Comparison of ENCODE assay signal across 21 cellular contexts in the genomic region with DNA sequence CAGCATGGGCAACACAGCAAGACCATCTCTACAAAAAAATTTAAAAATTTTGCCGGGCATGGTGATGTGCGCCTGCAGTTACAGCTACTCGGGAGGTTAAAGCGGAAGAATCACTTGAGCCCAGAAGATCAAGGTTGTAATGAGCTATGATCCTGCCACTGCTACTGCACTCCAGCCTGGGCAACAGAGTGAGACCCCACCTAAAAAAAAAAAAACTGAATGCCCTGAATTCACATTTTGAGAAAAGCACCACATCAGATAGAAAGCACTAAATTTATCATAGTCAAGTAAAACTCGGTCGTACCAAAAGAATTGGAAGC. TPM values are rescaled to one million over a fixed set of nuclear protein-coding genes. Genes with fewer than 3 reads are reported as not detected.
DNase-seq lines count a peak whose midpoint lies in the region; ATAC-seq and TF ChIP-seq lines count a peak whose summit lies in the region.
"Had no signal": no experiment of that assay in that cellular context is flagged by ENCODE, and none has a peak within 500 bp of the region (broad histone marks: within the 10 kb centered on the region; RNA-seq: fewer than 3 reads in every experiment).

No MANE protein-coding gene starts in this region.

- TF ChIP-seq CTCF in MCF 10A (IDR thresholded peaks at IDR 0.05; ENCODE audit: unreplicated experiment) (no peak), breast epithelium (IDR thresholded peaks at IDR 0.05) (no peak), stomach (IDR thresholded peaks at IDR 0.05) (no peak)

- H3K4me2 ChIP-seq in trophoblast cell (ENCODE audit: low read length): no peak overlapping the region
- H3K4me2 ChIP-seq: A549, KMS-11 had no signal

- no peak overlapping the region for H2BK5ac ChIP-seq in trophoblast cell (ENCODE audit: low read depth, low read length, poor library complexity)

- H3K27ac Mint-ChIP-seq in MCF 10A (ENCODE audit: low read depth, unreplicated experiment) (peak overlapping the region; percentile 46), T-helper 17 cell (peak overlapping the region; percentile 29), immature natural killer cell (peak overlapping the region in 4 of 6 donors; percentile 0 to 68 (median 48))
- H3K27ac Mint-ChIP-seq in CD8-positive, alpha-beta memory T cell: peak overlapping the region in 2 of 8 donors; percentile 48 to 62
- H3K27ac Mint-ChIP-seq: B cell had no signal

- H3K79me2 ChIP-seq in trophoblast cell (ENCODE audit: control insufficient read depth, insufficient read depth, low read length, poor library complexity): peaks cover 10% of the 10 kb centered on the region

- H2AFZ ChIP-seq in trophoblast cell (ENCODE audit: insufficient read depth, low read length, poor library complexity): no peak overlapping the region

- H3K4me3 Mint-ChIP-seq in MCF 10A (ENCODE audit: unreplicated experiment): no peak overlapping the region
- H3K4me3 Mint-ChIP-seq in T-helper 17 cell: no peak overlapping the region
- H3K4me3 Mint-ChIP-seq in immature natural killer cell: peak overlapping the region in 1 of 5 donors; percentile 21
- H3K4me3 Mint-ChIP-seq in CD8-positive, alpha-beta memory T cell: no peak overlapping the region
- H3K4me3 Mint-ChIP-seq: B cell had no signal

- H3K18ac ChIP-seq in trophoblast cell (ENCODE audit: low read length): no peak overlapping the region

- TF ChIP-seq POLR2A in breast epithelium (IDR thresholded peaks at IDR 0.05): no peak
- TF ChIP-seq POLR2A in stomach (IDR thresholded peaks at IDR 0.05): no peak

- no peak overlapping the region for H2BK12ac ChIP-seq in trophoblast cell (ENCODE audit: low read length)

- DNase-seq in MCF 10A (ENCODE audit: unreplicated experiment) (no peak), breast epithelium (ENCODE audit: low spot score in 2 of 2) (no peak), T-helper 17 cell (no peak), immature natural killer cell (no peak), trophoblast cell (no peak), stomach (no peak), DMS53 treated with DMSO at 0.1 percent for 48 hours (lab: John Stamatoyannopoulos, UW; ENCODE audit: unreplicated experiment) (no peak)
- no peak for DNase-seq in CD8-positive, alpha-beta memory T cell
- DNase-seq: COR-L47; DMS79 treated with DMSO at 0.1 percent for 48 hours; GOT3; NCI-H1105; NCI-H2029; NCI-H2227 treated with DMSO at 0.1 percent for 48 hours; NCI-H510A treated with DMSO at 0.1 percent for 48 hours; NK-92 treated with Interleukin-12 subunit alpha and Interleukin-12 subunit beta, amount 100 ng/mL, for 24 hours; Peyer's patch had no signal

- no peaks in the 10 kb centered on the region for H3K79me1 ChIP-seq in trophoblast cell (ENCODE audit: low read length)

- no peaks in the 10 kb centered on the region for H3K4me1 Mint-ChIP-seq in MCF 10A (ENCODE audit: insufficient read depth, unreplicated experiment)
- peaks cover 11% of the 10 kb centered on the region for H3K4me1 Mint-ChIP-seq in T-helper 17 cell
- H3K4me1 Mint-ChIP-seq in immature natural killer cell: peaks cover 21 to 64% of the 10 kb centered on the region in 2 donors
- peaks cover 21 to 43% (median 39%) of the 10 kb centered on the region in 3 donors for H3K4me1 Mint-ChIP-seq in CD8-positive, alpha-beta memory T cell

- H3K9me3 Mint-ChIP-seq in MCF 10A (ENCODE audit: unreplicated experiment) (no peaks in the 10 kb centered on the region), immature natural killer cell (peaks cover 0 to 16% (median 5%) of the 10 kb centered on the region in 6 donors)
- H3K9me3 Mint-ChIP-seq in CD8-positive, alpha-beta memory T cell: peaks cover 0 to 15% (median 9%) of the 10 kb centered on the region in 5 donors

- ATAC-seq in T-helper 17 cell: no peak
- ATAC-seq: A549, SK-N-SH treated with all-trans-retinoic acid at 6 μM for 48 hours had no signal

- BruUV-seq in MCF 10A (replicated peaks; lab: Mats Ljungman, UMichigan): no TSS peak

- no peak overlapping the region for H3K14ac ChIP-seq in trophoblast cell (ENCODE audit: low read length)

- no peak overlapping the region for H3K23ac ChIP-seq in trophoblast cell (ENCODE audit: low read length)

- H3K4me3 ChIP-seq in breast epithelium (no peak overlapping the region), trophoblast cell (ENCODE audit: low read depth, low read length) (no peak overlapping the region), stomach (no peak overlapping the region)
- H3K4me3 ChIP-seq in CD8-positive, alpha-beta memory T cell (ENCODE audit: low read length): no peak overlapping the region
- H3K4me3 ChIP-seq: A549, Peyer's patch had no signal

- no peak overlapping the region for H4K12ac ChIP-seq in trophoblast cell (ENCODE audit: low read depth, low read length)

- no peak overlapping the region for H3K27ac ChIP-seq in breast epithelium
- H3K27ac ChIP-seq in trophoblast cell (ENCODE audit: low read depth, low read length): no peak overlapping the region
- H3K27ac ChIP-seq in stomach: no peak overlapping the region
- no peak overlapping the region for H3K27ac ChIP-seq in CD8-positive, alpha-beta memory T cell (ENCODE audit: low read depth, low read length)
- H3K27ac ChIP-seq: A549, KMS-11, Peyer's patch had no signal

- POLR2A ChIA-PET in MCF 10A (lab: Yijun Ruan, JAX): no interaction called here
- POLR2A ChIA-PET in CD8-positive, alpha-beta memory T cell (lab: Charles Lee): no interaction called here

- H3K9ac ChIP-seq in trophoblast cell (ENCODE audit: low read length): no peak overlapping the region
- H3K9ac ChIP-seq: KMS-11 had no signal

- H3K4me1 ChIP-seq in breast epithelium (no peaks in the 10 kb centered on the region), trophoblast cell (ENCODE audit: control insufficient read depth in 1 of 2, insufficient read depth in 2 of 2, low read length in 2 of 2) (no peaks in the 10 kb centered on the region), stomach (peaks cover 0 to 24% (median 9%) of the 10 kb centered on the region in 4 donors)
- H3K4me1 ChIP-seq in CD8-positive, alpha-beta memory T cell (ENCODE audit: insufficient read depth, low read length): no peaks in the 10 kb centered on the region

- H3K27me3 ChIP-seq in breast epithelium (no peaks in the 10 kb centered on the region), trophoblast cell (ENCODE audit: insufficient read depth, low read length) (no peaks in the 10 kb centered on the region), stomach (no peaks in the 10 kb centered on the region)
- no peaks in the 10 kb centered on the region for H3K27me3 ChIP-seq in CD8-positive, alpha-beta memory T cell (ENCODE audit: insufficient read depth, low read length, poor library complexity, severe bottlenecking)
- H3K27me3 ChIP-seq: Peyer's patch had no signal

- H3K36me3 ChIP-seq in breast epithelium: no peaks in the 10 kb centered on the region
- H3K36me3 ChIP-seq in trophoblast cell (ENCODE audit: control insufficient read depth in 1 of 2, insufficient read depth in 2 of 2, low read length in 2 of 2): peaks cover 8 to 10% of the 10 kb centered on the region in 2 experiments
- peaks cover 0 to 50% (median 26%) of the 10 kb centered on the region in 4 donors for H3K36me3 ChIP-seq in stomach
- peaks cover 10% of the 10 kb centered on the region for H3K36me3 ChIP-seq in CD8-positive, alpha-beta memory T cell (ENCODE audit: insufficient read depth, low read length)

- H3K27me3 Mint-ChIP-seq in MCF 10A (ENCODE audit: insufficient read depth, unreplicated experiment): no peaks in the 10 kb centered on the region
- no peaks in the 10 kb centered on the region for H3K27me3 Mint-ChIP-seq in T-helper 17 cell
- H3K27me3 Mint-ChIP-seq in immature natural killer cell (ENCODE audit: low read depth in 3 of 3): peaks cover 0 to 4% (median 0%) of the 10 kb centered on the region in 3 donors
- no peaks in the 10 kb centered on the region for H3K27me3 Mint-ChIP-seq in CD8-positive, alpha-beta memory T cell
- H3K27me3 Mint-ChIP-seq: B cell had no signal

- H3K4ac ChIP-seq in trophoblast cell (ENCODE audit: low read depth, low read length): peak overlapping the region; percentile 4

- no peak overlapping the region for H2BK120ac ChIP-seq in trophoblast cell (ENCODE audit: insufficient read depth, low read length, poor library complexity)

- intact Hi-C loops in MCF 10A (cut with micrococcal nuclease) (no loop called here), breast epithelium (cut with DNase I; ENCODE audit: low total_unique reads) (no loop called here), stomach (cut with DNase I; ENCODE audit: low total_unique reads) (no loop called here)

- WGBS in trophoblast cell (ENCODE audit: extremely low coverage, insufficient coverage, insufficient read length): no CpG with 5 or more reads among the region's 6 CpGs
- 82 to 97% (median 89%) methylated on average over 6 of the region's 6 CpGs for WGBS in stomach, 5 donors

- H4K8ac ChIP-seq in trophoblast cell (ENCODE audit: low read depth, low read length): no peak overlapping the region

- H3K9me3 ChIP-seq in breast epithelium (peaks cover 0 to 10% of the 10 kb centered on the region in 2 donors), T-helper 17 cell (ENCODE audit: control insufficient read depth, low read length, poor library complexity, severe bottlenecking) (peaks cover 8% of the 10 kb centered on the region), trophoblast cell (ENCODE audit: insufficient read depth, low read depth, low read length) (peaks cover 1% of the 10 kb centered on the region), stomach (peaks cover 0 to 18% (median 8%) of the 10 kb centered on the region in 4 donors)
- H3K9me3 ChIP-seq in CD8-positive, alpha-beta memory T cell (ENCODE audit: low read length): no peaks in the 10 kb centered on the region

- no peak overlapping the region for H2AK5ac ChIP-seq in trophoblast cell (ENCODE audit: low read length)

- CTCF ChIA-PET in MCF 10A (lab: Yijun Ruan, JAX): interaction anchor here (0.6 kb wide), 2 partner anchors 10 to 416 kb away, joined by 3 read pairs; no protein-coding TSS in a partner anchor
- CTCF ChIA-PET in CD8-positive, alpha-beta memory T cell (lab: Charles Lee): no interaction called here

- no peak overlapping the region for H4K91ac ChIP-seq in trophoblast cell (ENCODE audit: low read depth, low read length)

- no peak for TF ChIP-seq EP300 in stomach (IDR thresholded peaks at IDR 0.05)

- H3K36me3 Mint-ChIP-seq in MCF 10A (ENCODE audit: insufficient read depth, unreplicated experiment) (peaks cover 53% of the 10 kb centered on the region), T-helper 17 cell (ENCODE audit: low read depth) (peaks cover 3% of the 10 kb centered on the region), immature natural killer cell (peaks cover 19 to 28% (median 21%) of the 10 kb centered on the region in 3 donors)
- H3K36me3 Mint-ChIP-seq in CD8-positive, alpha-beta memory T cell: peaks cover 23 to 56% (median 37%) of the 10 kb centered on the region in 3 donors

RNA-seq across cellular contexts. Expression of a gene that starts 24.1 kb away (rescaled TPM):
- 13.4 TPM in 2 replicates for total RNA-seq in MCF 10A (2022)
- 10 to 100 TPM in 1 of 3 donors, 1 to 10 TPM in 2; 4.5 to 11.1 (median 5.2) TPM for total RNA-seq in breast epithelium
- total RNA-seq in T-helper 17 cell: 10 to 100 TPM; 11.7 to 14.0 TPM
- polyA plus RNA-seq in immature natural killer cell: 1 to 10 TPM; 5.0 to 8.3 (median 5.3) TPM
- 4.1 and 4.5 TPM in 2 replicates for polyA plus RNA-seq in trophoblast cell (2013)
- total RNA-seq in stomach: 10 to 100 TPM in 1 of 5 donors, 1 to 10 TPM in 2, under 1 TPM in 1, not detected in 1; 0.45 to 15.6 (median 5.4) TPM
- polyA plus RNA-seq in stomach: 1 to 10 TPM; 2.7 to 5.8 (median 5.0) TPM
- total RNA-seq in CD8-positive, alpha-beta memory T cell: 10 to 100 TPM in 1 of 2 experiments, 1 to 10 TPM in 1; 9.9 to 10.8 TPM
- 7.1 TPM for polyA plus RNA-seq in CD8-positive, alpha-beta memory T cell

RNA-seq across cellular contexts. Expression of a gene that starts 24.9 kb away (rescaled TPM):
- total RNA-seq in MCF 10A (2022): 36.6 and 40.7 TPM in 2 replicates
- 10 to 100 TPM; 43.5 to 60.7 (median 43.6) TPM for total RNA-seq in breast epithelium
- total RNA-seq in T-helper 17 cell: 10 to 100 TPM; 23.1 to 25.1 TPM
- 1 to 10 TPM in 2 of 3 donors, not detected in 1; 2.8 to 3.7 TPM for polyA plus RNA-seq in immature natural killer cell
- polyA plus RNA-seq in trophoblast cell (2013): 17.1 and 18.4 TPM in 2 replicates
- total RNA-seq in stomach: 10 to 100 TPM; 13.9 to 91.8 (median 42.4) TPM
- polyA plus RNA-seq in stomach: 10 to 100 TPM in 2 of 3 donors, 1 to 10 TPM in 1; 8.1 to 11.3 (median 10.5) TPM
- 10 to 100 TPM; 20.0 to 20.9 TPM for total RNA-seq in CD8-positive, alpha-beta memory T cell
- 4.0 TPM for polyA plus RNA-seq in CD8-positive, alpha-beta memory T cell
